8 cellular contexts compared by ENCODE assay signal in genomic region chr11:124867700-124868099, GRCh38. TPM values are rescaled to one million over a fixed set of nuclear protein-coding genes. Genes with fewer than 3 reads are reported as not detected.
DNase-seq lines count a peak whose midpoint lies in the region; ATAC-seq and TF ChIP-seq lines count a peak whose summit lies in the region.

No MANE protein-coding gene starts in this region.

- no peaks in the 10 kb centered on the region for H3K4me1 ChIP-seq in RWPE2 (ENCODE audit: insufficient read depth, poor library complexity, severe bottlenecking)
- H3K4me1 ChIP-seq in stomach: peaks cover 23 to 67% (median 53%) of the 10 kb centered on the region in 4 donors

- no peak overlapping the region for H3K27ac ChIP-seq in RWPE2 (ENCODE audit: poor library complexity, severe bottlenecking)
- no peak overlapping the region for H3K27ac ChIP-seq in stomach

- H3K36me3 Mint-ChIP-seq in activated CD8-positive, alpha-beta memory T cell treated with anti-CD3 and anti-CD28 coated beads, Interleukin-2, amount 10 ng/mL, durations not matched to agents 7 days and 5 days: no peaks in the 10 kb centered on the region

- H3K27me3 ChIP-seq in RWPE2 (ENCODE audit: insufficient read depth, poor library complexity, severe bottlenecking) (peaks cover 88% of the 10 kb centered on the region), stomach (peaks cover 25 to 100% (median 91%) of the 10 kb centered on the region in 3 donors)

- no peak for TF ChIP-seq EP300 in stomach (IDR thresholded peaks at IDR 0.05)

- no peak overlapping the region for H3K4me3 ChIP-seq in RWPE2 (ENCODE audit: severe bottlenecking)
- no peak overlapping the region for H3K4me3 ChIP-seq in fibroblast of the aortic adventitia (ENCODE audit: low read depth, low read length)
- no peak overlapping the region for H3K4me3 ChIP-seq in stomach

- H3K4me1 Mint-ChIP-seq in activated CD8-positive, alpha-beta memory T cell treated with anti-CD3 and anti-CD28 coated beads, Interleukin-2, amount 10 ng/mL, durations not matched to agents 7 days and 5 days: peaks cover 17% of the 10 kb centered on the region

- CTCF ChIA-PET in activated CD8-positive, alpha-beta memory T cell treated with anti-CD3 and anti-CD28 coated beads, Interleukin-2, amount 10 ng/mL, durations not matched to agents 7 days and 5 days (lab: Charles Lee): interaction anchor here (0.6 to 3.0 kb wide), 7 partner anchors 9 to 275 kb away, joined by 3 to 18 read pairs (median 7); no protein-coding TSS in a partner anchor

- H3K36me3 ChIP-seq in RWPE2 (ENCODE audit: low read depth): no peaks in the 10 kb centered on the region
- no peaks in the 10 kb centered on the region for H3K36me3 ChIP-seq in stomach

- TF ChIP-seq CTCF in RWPE2 (IDR thresholded peaks at IDR 0.05; ENCODE audit: poor library complexity, severe bottlenecking) (peak; percentile 53), fibroblast of the aortic adventitia (IDR thresholded peaks at IDR 0.05; ENCODE audit: insufficient read depth, low read length) (peak; percentile 63), stomach (IDR thresholded peaks at IDR 0.05) (peak in 4 of 7 experiments; percentile 10 to 54 (median 37))

- no peaks in the 10 kb centered on the region for H3K9me3 Mint-ChIP-seq in activated CD8-positive, alpha-beta memory T cell treated with anti-CD3 and anti-CD28 coated beads, Interleukin-2, amount 10 ng/mL, durations not matched to agents 7 days and 5 days (ENCODE audit: low read depth)

- no peak for TF ChIP-seq POLR2A in stomach (IDR thresholded peaks at IDR 0.05)

- DNase-seq in activated CD8-positive, alpha-beta memory T cell treated with anti-CD3 and anti-CD28 coated beads, Interleukin-2, amount 10 ng/mL, durations not matched to agents 7 days and 5 days: no peak
- no peak for DNase-seq in activated CD8-positive, alpha-beta memory T cell treated with anti-CD3 and anti-CD28 coated beads, Interleukin-2, amount 50 U/mL, for 4 hours
- no peak for DNase-seq in RWPE2 (ENCODE audit: low spot score)
- peak; percentile 39 for DNase-seq in fibroblast of the aortic adventitia (ENCODE audit: low read depth)
- no peak for DNase-seq in stomach
- DNase-seq in SK-N-DZ (ENCODE audit: low spot score): no peak

- no peaks in the 10 kb centered on the region for H3K9me3 ChIP-seq in RWPE2 (ENCODE audit: severe bottlenecking)
- H3K9me3 ChIP-seq in stomach: no peaks in the 10 kb centered on the region

- WGBS in stomach, 5 donors: 3 to 8% (median 5%) methylated on average over 8 of the region's 8 CpGs

- H3K4me3 Mint-ChIP-seq in activated CD8-positive, alpha-beta memory T cell treated with anti-CD3 and anti-CD28 coated beads, Interleukin-2, amount 10 ng/mL, durations not matched to agents 7 days and 5 days: no peak overlapping the region

- peak; percentile 42 for ATAC-seq in activated CD8-positive, alpha-beta memory T cell treated with anti-CD3 and anti-CD28 coated beads, Interleukin-2, amount 10 ng/mL, durations not matched to agents 7 days and 5 days
- ATAC-seq in HG02678 (IDR thresholded peaks at IDR 0.05; ENCODE audit: unreplicated experiment) (peak; percentile 59), RWPE2 (ENCODE audit: low read depth) (peak; percentile 44; the same call in 1 of the 3 replicates), HG02588 (IDR thresholded peaks at IDR 0.05; ENCODE audit: unreplicated experiment) (no peak)

- no peak overlapping the region for H3K27ac Mint-ChIP-seq in activated CD8-positive, alpha-beta memory T cell treated with anti-CD3 and anti-CD28 coated beads, Interleukin-2, amount 10 ng/mL, durations not matched to agents 7 days and 5 days

- peaks cover 95% of the 10 kb centered on the region for H3K27me3 Mint-ChIP-seq in activated CD8-positive, alpha-beta memory T cell treated with anti-CD3 and anti-CD28 coated beads, Interleukin-2, amount 10 ng/mL, durations not matched to agents 7 days and 5 days

- intact Hi-C loops in stomach (cut with DNase I; ENCODE audit: low total_unique reads): no loop called here

RNA-seq across cellular contexts. Expression of gene ROBO3, which starts 2.5 kb away (rescaled TPM):
- total RNA-seq in activated CD8-positive, alpha-beta memory T cell treated with anti-CD3 and anti-CD28 coated beads, Interleukin-2, amount 10 ng/mL, durations not matched to agents 7 days and 5 days: 10 to 100 TPM in 1 of 2 experiments, 1 to 10 TPM in 1; 5.3 to 11.1 TPM
- total RNA-seq in fibroblast of the aortic adventitia (ENCODE audit: low replicate concordance) (11.7 and 13.6 TPM in 2 replicates), stomach (10 to 100 TPM in 2 of 5 donors, 1 to 10 TPM in 2, not detected in 1; 1.7 to 39.1 (median 14.8) TPM)
- polyA plus RNA-seq in stomach: 10 to 100 TPM in 1 of 3 donors, 1 to 10 TPM in 2; 2.4 to 14.2 (median 4.8) TPM
- 1.0 and 3.2 TPM in 2 replicates for polyA plus RNA-seq in SK-N-DZ (2014; cell fraction: cytosol; rRNA removed)
- polyA plus RNA-seq in SK-N-DZ (2014; cell fraction: nucleus; rRNA removed): 22.4 and 37.0 TPM in 2 replicates

RNA-seq across cellular contexts. Expression of gene ROBO4, which starts 30.0 kb away (rescaled TPM):
- not detected for total RNA-seq in activated CD8-positive, alpha-beta memory T cell treated with anti-CD3 and anti-CD28 coated beads, Interleukin-2, amount 10 ng/mL, durations not matched to agents 7 days and 5 days
- total RNA-seq in fibroblast of the aortic adventitia (ENCODE audit: low replicate concordance): 1.3 and 3.3 TPM in 2 replicates
- 10 to 100 TPM in 3 of 5 donors, 1 to 10 TPM in 2; 1.8 to 49.6 (median 12.1) TPM for total RNA-seq in stomach
- 1 to 10 TPM; 2.0 to 2.7 (median 2.6) TPM for polyA plus RNA-seq in stomach
- not detected in 2 replicates for polyA plus RNA-seq in SK-N-DZ (2014; cell fraction: cytosol; rRNA removed)
- not detected in 2 replicates for polyA plus RNA-seq in SK-N-DZ (2014; cell fraction: nucleus; rRNA removed)

RNA-seq across cellular contexts. Expression of gene HEPN1, which starts 51.4 kb away (rescaled TPM):
- total RNA-seq in activated CD8-positive, alpha-beta memory T cell treated with anti-CD3 and anti-CD28 coated beads, Interleukin-2, amount 10 ng/mL, durations not matched to agents 7 days and 5 days: not detected
- total RNA-seq in fibroblast of the aortic adventitia (ENCODE audit: low replicate concordance) (not detected in 2 replicates), stomach (not detected)
- polyA plus RNA-seq in stomach: not detected
- not detected in 2 replicates for polyA plus RNA-seq in SK-N-DZ (2014; cell fraction: cytosol; rRNA removed)
- not detected in 2 replicates for polyA plus RNA-seq in SK-N-DZ (2014; cell fraction: nucleus; rRNA removed)
